9 cellular contexts compared by ENCODE assay signal in genomic region chr16:83269541-83269940, GRCh38.
"Had no signal": no experiment of that assay in that cellular context is flagged by ENCODE, and none has a peak within 500 bp of the region (broad histone marks: within the 10 kb centered on the region; RNA-seq: fewer than 3 reads in every experiment).

No MANE protein-coding gene starts in this region.

- H2AFZ ChIP-seq: GM23248 had no signal

- H3K9me3 ChIP-seq: HAP-1 had no signal

- H3K4me1 ChIP-seq: HAP-1 had no signal

- ATAC-seq: HCT116, K562 had no signal

- FAIRE-seq: K562 had no signal

- H3K9ac ChIP-seq: GM23248 had no signal

- H3K4me3 ChIP-seq: GM23248, HAP-1, K562 had no signal

- DNase-seq: GOT3, H7, HFFc6, IMR-90 had no signal

- H3K27ac ChIP-seq: GM23248, HL-60 had no signal

- H3K36me3 ChIP-seq: HAP-1 had no signal
